In the genomic region with DNA sequence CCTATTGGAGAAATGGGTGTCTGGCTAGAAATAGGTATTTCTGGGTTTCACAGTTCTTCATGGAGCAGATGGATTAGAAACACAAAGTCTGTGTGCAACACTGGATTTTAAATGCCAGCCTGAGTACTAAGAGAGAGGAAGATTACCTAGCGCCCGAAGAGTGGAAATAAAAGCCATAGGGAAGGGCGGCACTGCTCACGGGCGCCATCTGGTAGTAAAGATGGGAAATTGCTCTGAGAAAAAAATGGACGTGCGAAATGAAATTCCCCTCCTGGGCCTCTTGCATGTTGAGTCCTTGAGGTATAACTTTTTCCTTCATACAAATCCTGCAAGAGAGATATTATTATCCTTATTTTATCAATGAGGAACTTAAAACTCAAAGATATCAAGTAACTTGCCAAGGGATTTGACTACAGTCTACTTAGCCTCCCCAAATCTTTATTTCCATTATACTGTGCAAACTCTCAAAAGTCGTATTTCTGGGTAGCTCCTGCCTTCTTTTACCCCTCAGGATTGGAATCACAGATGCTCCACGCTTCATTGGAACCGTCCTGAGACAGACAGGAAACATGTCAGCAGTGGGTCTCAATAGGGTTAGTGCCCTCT, we compare ENCODE assay signal across 9 cellular contexts.
DNase-seq lines count a peak whose midpoint lies in the region; ATAC-seq and TF ChIP-seq lines count a peak whose summit lies in the region.
"Had no signal": no experiment of that assay in that cellular context is flagged by ENCODE, and none has a peak within 500 bp of the region (broad histone marks: within the 10 kb centered on the region; RNA-seq: fewer than 3 reads in every experiment).

No MANE protein-coding gene starts in this region.

- peaks cover 18% of the 10 kb centered on the region for H3K36me3 Mint-ChIP-seq in activated CD8-positive, alpha-beta memory T cell treated with anti-CD3 and anti-CD28 coated beads, Interleukin-2, amount 10 ng/mL, durations not matched to agents 7 days and 5 days
- peaks cover 0 to 5% (median 0%) of the 10 kb centered on the region in 3 donors for H3K36me3 Mint-ChIP-seq in naive thymus-derived CD8-positive, alpha-beta T cell
- H3K36me3 Mint-ChIP-seq: activated naive CD8-positive, alpha-beta T cell had no signal

- H3K4me3 Mint-ChIP-seq in activated CD8-positive, alpha-beta memory T cell treated with anti-CD3 and anti-CD28 coated beads, Interleukin-2, amount 10 ng/mL, durations not matched to agents 7 days and 5 days, result no peak overlapping the region
- peak overlapping the region in 4 of 10 donors; percentile 9 to 40 (median 33) for H3K4me3 Mint-ChIP-seq in naive thymus-derived CD8-positive, alpha-beta T cell
- H3K4me3 Mint-ChIP-seq: activated naive CD8-positive, alpha-beta T cell had no signal

- peak; percentile 77 for TF ChIP-seq CTCF in GM10248 (IDR thresholded peaks at IDR 0.05; ENCODE audit: control extremely low read depth, extremely low read depth, low read depth, missing control alignments)

- no peaks in the 10 kb centered on the region for H3K27me3 Mint-ChIP-seq in activated CD8-positive, alpha-beta memory T cell treated with anti-CD3 and anti-CD28 coated beads, Interleukin-2, amount 10 ng/mL, durations not matched to agents 7 days and 5 days
- peaks cover 0 to 6% (median 2%) of the 10 kb centered on the region in 5 donors for H3K27me3 Mint-ChIP-seq in naive thymus-derived CD8-positive, alpha-beta T cell
- H3K27me3 Mint-ChIP-seq: activated naive CD8-positive, alpha-beta T cell had no signal

- no peak for TF ChIP-seq POLR2A in erythroblast (IDR thresholded peaks at IDR 0.05; ENCODE audit: low read length)

- DNase-seq in GM10248 (ENCODE audit: extremely low spot score) (peak; percentile 37), NCI-H748 treated with DMSO at 0.1 percent for 48 hours (lab: John Stamatoyannopoulos, UW) (peak; percentile 39), erythroblast (lab: John Stamatoyannopoulos, UW) (peak; percentile 73 to 81), ureter (ENCODE audit: low spot score) (peak; percentile 54), NCI-H187 treated with DMSO at 0.1 percent for 48 hours (lab: John Stamatoyannopoulos, UW) (no peak)
- peak; percentile 54 for DNase-seq in activated CD8-positive, alpha-beta memory T cell treated with anti-CD3 and anti-CD28 coated beads, Interleukin-2, amount 10 ng/mL, durations not matched to agents 7 days and 5 days
- peak in 9 of 10 donors; percentile 3 to 40 (median 20) for DNase-seq in naive thymus-derived CD8-positive, alpha-beta T cell

- no peak overlapping the region for H3K27ac Mint-ChIP-seq in activated CD8-positive, alpha-beta memory T cell treated with anti-CD3 and anti-CD28 coated beads, Interleukin-2, amount 10 ng/mL, durations not matched to agents 7 days and 5 days
- H3K27ac Mint-ChIP-seq in naive thymus-derived CD8-positive, alpha-beta T cell, result no peak overlapping the region
- H3K27ac Mint-ChIP-seq: activated naive CD8-positive, alpha-beta T cell had no signal

- ATAC-seq in HG03354 (IDR thresholded peaks at IDR 0.05; ENCODE audit: poor library complexity, severe bottlenecking, unreplicated experiment), result peak; percentile 75
- no peak for ATAC-seq in activated CD8-positive, alpha-beta memory T cell treated with anti-CD3 and anti-CD28 coated beads, Interleukin-2, amount 10 ng/mL, durations not matched to agents 7 days and 5 days
- ATAC-seq in naive thymus-derived CD8-positive, alpha-beta T cell, result peak; percentile 42 to 52

- peaks cover 52% of the 10 kb centered on the region for H3K4me1 Mint-ChIP-seq in activated CD8-positive, alpha-beta memory T cell treated with anti-CD3 and anti-CD28 coated beads, Interleukin-2, amount 10 ng/mL, durations not matched to agents 7 days and 5 days
- peaks cover 2 to 14% (median 10%) of the 10 kb centered on the region in 4 donors for H3K4me1 Mint-ChIP-seq in naive thymus-derived CD8-positive, alpha-beta T cell

- peaks cover 6% of the 10 kb centered on the region for H3K9me3 Mint-ChIP-seq in activated CD8-positive, alpha-beta memory T cell treated with anti-CD3 and anti-CD28 coated beads, Interleukin-2, amount 10 ng/mL, durations not matched to agents 7 days and 5 days (ENCODE audit: low read depth)
- peaks cover 0 to 7% (median 0%) of the 10 kb centered on the region in 9 donors for H3K9me3 Mint-ChIP-seq in naive thymus-derived CD8-positive, alpha-beta T cell

- CTCF ChIA-PET in GM10248 (lab: Yijun Ruan, JAX), result interaction anchor here (0.7 to 7.5 kb wide), 20 partner anchors 8 to 375 kb away, joined by 3 to 72 read pairs (median 4); no protein-coding TSS in a partner anchor
- CTCF ChIA-PET in activated CD8-positive, alpha-beta memory T cell treated with anti-CD3 and anti-CD28 coated beads, Interleukin-2, amount 10 ng/mL, durations not matched to agents 7 days and 5 days (lab: Charles Lee), result interaction anchor here (0.7 to 3.7 kb wide), 20 partner anchors 8 to 363 kb away, joined by 3 to 39 read pairs (median 4); no protein-coding TSS in a partner anchor

- POLR2A ChIA-PET in GM10248 (lab: Yijun Ruan, JAX), result no interaction called here
- POLR2A ChIA-PET in naive thymus-derived CD8-positive, alpha-beta T cell (lab: Charles Lee), result no interaction called here
